ENCODE assay signal across 9 cellular contexts in genomic region chr12:108701779-108702435, GRCh38. TPM values are rescaled to one million over a fixed set of nuclear protein-coding genes. Genes with fewer than 3 reads are reported as not detected.
A peak's percentile ranks its signal among the peaks of the same experiment; 100 is the strongest.
DNase-seq lines count a peak whose midpoint lies in the region; ATAC-seq and TF ChIP-seq lines count a peak whose summit lies in the region.
"Had no signal": no experiment of that assay in that cellular context is flagged by ENCODE, and none has a peak within 500 bp of the region (broad histone marks: within the 10 kb centered on the region; RNA-seq: fewer than 3 reads in every experiment).

No MANE protein-coding gene starts in this region.

- peak overlapping the region; percentile 14 for H3K27ac Mint-ChIP-seq in activated naive CD8-positive, alpha-beta T cell treated with anti-CD3 and anti-CD28 coated beads, Interleukin-2, amount 50 U/mL, for 24 hours
- H3K27ac Mint-ChIP-seq in stimulated activated naive B cell treated with anti-CD40 and anti-IgM and Interleukin-4, amounts not matched to agents 10 μg/mL and 1 μg/mL and 100 μg/mL, for 72 hours: peak overlapping the region; percentile 68
- H3K27ac Mint-ChIP-seq: activated naive CD8-positive, alpha-beta T cell had no signal

- H3K27ac ChIP-seq in HUES48 (ENCODE audit: low read depth, low read length): peak overlapping the region; percentile 56
- peak overlapping the region; percentile 82 to 91 for H3K27ac ChIP-seq in right atrium auricular region

- peaks cover 22% of the 10 kb centered on the region for H3K4me1 ChIP-seq in HUES48 (ENCODE audit: control insufficient read depth, insufficient read depth, low read length)
- H3K4me1 ChIP-seq in right atrium auricular region: peaks cover 0 to 59% of the 10 kb centered on the region in 2 donors

- peak; percentile 87 for ATAC-seq in activated naive CD8-positive, alpha-beta T cell treated with anti-CD3 and anti-CD28 coated beads, Interleukin-2, amount 50 U/mL, for 24 hours
- ATAC-seq in stimulated activated naive B cell treated with anti-CD40 and anti-IgM and Interleukin-4, amounts not matched to agents 10 μg/mL and 1 μg/mL and 100 μg/mL, for 72 hours (replicated peaks): peak in 1 of 2 donors; percentile 76
- ATAC-seq in GM19467 (IDR thresholded peaks at IDR 0.05; ENCODE audit: unreplicated experiment): no peak
- ATAC-seq in HG03025 (IDR thresholded peaks at IDR 0.05; ENCODE audit: low FRiP score, unreplicated experiment): no peak

- no peaks in the 10 kb centered on the region for H3K27me3 Mint-ChIP-seq in activated naive CD8-positive, alpha-beta T cell treated with anti-CD3 and anti-CD28 coated beads, Interleukin-2, amount 50 U/mL, for 24 hours
- no peaks in the 10 kb centered on the region for H3K27me3 Mint-ChIP-seq in stimulated activated naive B cell treated with anti-CD40 and anti-IgM and Interleukin-4, amounts not matched to agents 10 μg/mL and 1 μg/mL and 100 μg/mL, for 72 hours
- H3K27me3 Mint-ChIP-seq: activated naive CD8-positive, alpha-beta T cell had no signal

- H3K4me1 Mint-ChIP-seq in activated naive CD8-positive, alpha-beta T cell treated with anti-CD3 and anti-CD28 coated beads, Interleukin-2, amount 50 U/mL, for 24 hours: peaks cover 29% of the 10 kb centered on the region
- H3K4me1 Mint-ChIP-seq in stimulated activated naive B cell treated with anti-CD40 and anti-IgM and Interleukin-4, amounts not matched to agents 10 μg/mL and 1 μg/mL and 100 μg/mL, for 72 hours: peaks cover 21 to 39% of the 10 kb centered on the region in 2 donors

- H3K9ac ChIP-seq in HUES48 (ENCODE audit: low read depth, low read length): 0 out of 2 replicates have a peak overlapping the region, but pooled peaks have one; percentile 5

- peaks cover 27% of the 10 kb centered on the region for H3K36me3 ChIP-seq in HUES48 (ENCODE audit: control insufficient read depth, insufficient read depth, low read length)
- H3K36me3 ChIP-seq in right atrium auricular region: peaks cover 31% of the 10 kb centered on the region

- H3K4me3 Mint-ChIP-seq in activated naive CD8-positive, alpha-beta T cell treated with anti-CD3 and anti-CD28 coated beads, Interleukin-2, amount 50 U/mL, for 24 hours: no peak overlapping the region
- H3K4me3 Mint-ChIP-seq in stimulated activated naive B cell treated with anti-CD40 and anti-IgM and Interleukin-4, amounts not matched to agents 10 μg/mL and 1 μg/mL and 100 μg/mL, for 72 hours: no peak overlapping the region
- H3K4me3 Mint-ChIP-seq: activated naive CD8-positive, alpha-beta T cell had no signal

- peak in 1 of 2 donors; percentile 12 for TF ChIP-seq CTCF in right atrium auricular region (IDR thresholded peaks at IDR 0.05)

- peaks cover 31% of the 10 kb centered on the region for H3K36me3 Mint-ChIP-seq in activated naive CD8-positive, alpha-beta T cell treated with anti-CD3 and anti-CD28 coated beads, Interleukin-2, amount 50 U/mL, for 24 hours (ENCODE audit: low read depth)
- H3K36me3 Mint-ChIP-seq in stimulated activated naive B cell treated with anti-CD40 and anti-IgM and Interleukin-4, amounts not matched to agents 10 μg/mL and 1 μg/mL and 100 μg/mL, for 72 hours: peaks cover 42% of the 10 kb centered on the region in 2 donors

- H3K4me3 ChIP-seq in HUES48 (ENCODE audit: low read depth, low read length) (no peak overlapping the region), right atrium auricular region (no peak overlapping the region)

- H3K27me3 ChIP-seq in HUES48 (ENCODE audit: control insufficient read depth, insufficient read depth, low read length) (no peaks in the 10 kb centered on the region), right atrium auricular region (no peaks in the 10 kb centered on the region)

- H3K9me3 ChIP-seq in HUES48 (ENCODE audit: control insufficient read depth, insufficient read depth, low read length) (no peaks in the 10 kb centered on the region), right atrium auricular region (no peaks in the 10 kb centered on the region)

- no peak for DNase-seq in activated naive CD8-positive, alpha-beta T cell treated with anti-CD3 and anti-CD28 coated beads, Interleukin-2, amount 50 U/mL, for 24 hours
- DNase-seq in right atrium auricular region (ENCODE audit: low spot score): no peak
- no peak for DNase-seq in stimulated activated naive B cell treated with anti-CD40 and anti-IgM and Interleukin-4, amounts not matched to agents 10 μg/mL and 1 μg/mL and 100 μg/mL, for 72 hours
- no peak for DNase-seq in SW480 (ENCODE audit: low spot score)
- DNase-seq: NCI-H226 had no signal

- H3K9me3 Mint-ChIP-seq in activated naive CD8-positive, alpha-beta T cell treated with anti-CD3 and anti-CD28 coated beads, Interleukin-2, amount 50 U/mL, for 24 hours: no peaks in the 10 kb centered on the region
- no peaks in the 10 kb centered on the region for H3K9me3 Mint-ChIP-seq in stimulated activated naive B cell treated with anti-CD40 and anti-IgM and Interleukin-4, amounts not matched to agents 10 μg/mL and 1 μg/mL and 100 μg/mL, for 72 hours

RNA-seq across cellular contexts. Expression of gene CORO1C, which starts 29.4 kb away (rescaled TPM):
- total RNA-seq in right atrium auricular region: 10 to 100 TPM; 59.6 to 70.7 TPM
